7 cellular contexts compared by ENCODE assay signal in the genomic region with DNA sequence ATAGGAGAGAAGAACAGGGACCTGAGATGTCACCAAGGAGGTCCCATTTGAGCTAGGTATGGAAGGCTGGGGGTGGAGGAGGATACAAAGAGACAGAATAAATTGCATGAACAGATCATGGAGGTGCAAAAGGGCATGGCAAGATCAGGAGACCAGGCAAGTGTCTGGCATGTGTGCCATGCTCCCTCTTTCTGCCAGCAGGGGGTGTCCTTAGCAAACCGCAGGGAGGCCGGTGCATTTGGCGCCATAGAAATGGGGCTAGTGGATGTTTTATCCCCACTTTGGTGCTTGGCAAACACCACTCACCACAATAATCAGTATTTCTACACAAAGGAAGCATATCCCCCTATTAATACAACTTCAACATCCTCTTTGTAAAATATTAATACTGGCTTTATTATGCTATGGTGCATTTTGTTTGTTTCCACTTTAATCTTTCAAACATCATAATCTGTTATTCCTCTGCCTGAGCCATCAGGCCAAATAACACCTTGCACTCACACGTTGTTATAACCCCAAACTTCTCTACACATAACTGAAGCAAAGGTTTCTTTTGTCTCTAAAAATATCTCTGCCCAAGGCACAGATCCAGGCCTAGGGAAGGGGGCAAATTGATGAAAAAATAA. TPM values are rescaled to one million over a fixed set of nuclear protein-coding genes. Genes with fewer than 3 reads are reported as not detected.
A peak's percentile ranks its signal among the peaks of the same experiment; 100 is the strongest.
DNase-seq lines count a peak whose midpoint lies in the region; TF ChIP-seq lines count a peak whose summit lies in the region.

No MANE protein-coding gene starts in this region.

- H3K4me1 ChIP-seq in vagina, result peaks cover 36% of the 10 kb centered on the region

- H4K20me1 ChIP-seq in neural cell (ENCODE audit: insufficient read depth), result no peaks in the 10 kb centered on the region

- H3K27me3 ChIP-seq in neural cell (ENCODE audit: insufficient read depth, low read depth, low read length) (no peaks in the 10 kb centered on the region), vagina (no peaks in the 10 kb centered on the region)

- H2AFZ ChIP-seq in neural cell (ENCODE audit: low read depth, low read length), result no peak overlapping the region

- H3K9me3 ChIP-seq in neural cell (ENCODE audit: low read length) (no peaks in the 10 kb centered on the region), vagina (no peaks in the 10 kb centered on the region)

- H3K36me3 ChIP-seq in neural cell (ENCODE audit: insufficient read depth, low read length), result no peaks in the 10 kb centered on the region
- no peaks in the 10 kb centered on the region for H3K36me3 ChIP-seq in vagina

- H3K4me3 ChIP-seq in GM12865 (ENCODE audit: low read depth, low read length), result no peak overlapping the region
- H3K4me3 ChIP-seq in choroid plexus epithelial cell (ENCODE audit: low read depth, low read length), result no peak overlapping the region
- no peak overlapping the region for H3K4me3 ChIP-seq in neural cell (ENCODE audit: low read length)
- H3K4me3 ChIP-seq in vagina, result no peak overlapping the region

- no peak for TF ChIP-seq EP300 in neural cell (conservative IDR thresholded peaks at IDR 0.05; ENCODE audit: poor library complexity, severe bottlenecking)

- H3K79me2 ChIP-seq in neural cell (replicated peaks; ENCODE audit: insufficient read depth, low read length), result no peaks in the 10 kb centered on the region

- TF ChIP-seq RAD21 in neural cell (conservative IDR thresholded peaks at IDR 0.05), result no peak

- no peaks in the 10 kb centered on the region for H3K9me2 ChIP-seq in neural cell (ENCODE audit: insufficient read depth, low read length)

- TF ChIP-seq POLR2A in vagina (IDR thresholded peaks at IDR 0.05), result no peak

- no peak overlapping the region for H3K9ac ChIP-seq in neural cell (ENCODE audit: low read length)

- intact Hi-C loops in vagina (cut with DNase I), result loop anchor here (5.0 kb wide), 2 partner anchors 57 to 102 kb away; a partner anchor contains a TSS

- TF ChIP-seq CTCF in GM12865 (IDR thresholded peaks at IDR 0.05; ENCODE audit: insufficient read depth, low read depth, low read length, missing control alignments), result peak; percentile 79
- TF ChIP-seq CTCF in choroid plexus epithelial cell (conservative IDR thresholded peaks at IDR 0.05; ENCODE audit: low read depth, low read length), result peak; percentile 76
- TF ChIP-seq CTCF in neural cell (IDR thresholded peaks at IDR 0.05; ENCODE audit: poor library complexity, severe bottlenecking), result peak; percentile 35
- peak in 1 of 3 experiments; percentile 28 for TF ChIP-seq CTCF in vagina (IDR thresholded peaks at IDR 0.05)

- peak; percentile 59 for DNase-seq in GM12865 (ENCODE audit: low read depth)
- peak; percentile 48 for DNase-seq in NCI-H1105 treated with DMSO at 0.1 percent for 48 hours (lab: John Stamatoyannopoulos, UW)
- DNase-seq in activated CD4-positive, CD25-positive, alpha-beta regulatory T cell (lab: John Stamatoyannopoulos, UW), result peak; percentile 22 to 56 (median 23)
- peak; percentile 30 for DNase-seq in choroid plexus epithelial cell (ENCODE audit: low read depth)
- no peak for DNase-seq in vagina (ENCODE audit: extremely low spot score in 2 of 2)
- no peak for DNase-seq in retina

- H3K27ac ChIP-seq in neural cell (ENCODE audit: low read length) (no peak overlapping the region), vagina (peak overlapping the region; percentile 61)

- no peak overlapping the region for H3K4me2 ChIP-seq in neural cell (ENCODE audit: low read length)

- no peaks in the 10 kb centered on the region for H3F3A ChIP-seq in neural cell (ENCODE audit: insufficient read depth, low read length, poor library complexity, severe bottlenecking)

TF ChIP-seq in neural cell, 6 proteins besides CTCF, POLR2A, EP300 and RAD21:
- TF ChIP-seq POLR2AphosphoS5 (IDR thresholded peaks at IDR 0.05), result no peak
- TF ChIP-seq EZH2 (IDR thresholded peaks at IDR 0.05; ENCODE audit: borderline replicate concordance, insufficient read depth, low read length, poor library complexity, severe bottlenecking), result no peak
- no peak for TF ChIP-seq SMC3 (conservative IDR thresholded peaks at IDR 0.05; ENCODE audit: poor library complexity)
- no peak for TF ChIP-seq MXI1 (conservative IDR thresholded peaks at IDR 0.05; ENCODE audit: poor library complexity, severe bottlenecking)
- TF ChIP-seq TAF1 (IDR thresholded peaks at IDR 0.05; ENCODE audit: low read depth), result no peak
- TF ChIP-seq, protein P1, sequence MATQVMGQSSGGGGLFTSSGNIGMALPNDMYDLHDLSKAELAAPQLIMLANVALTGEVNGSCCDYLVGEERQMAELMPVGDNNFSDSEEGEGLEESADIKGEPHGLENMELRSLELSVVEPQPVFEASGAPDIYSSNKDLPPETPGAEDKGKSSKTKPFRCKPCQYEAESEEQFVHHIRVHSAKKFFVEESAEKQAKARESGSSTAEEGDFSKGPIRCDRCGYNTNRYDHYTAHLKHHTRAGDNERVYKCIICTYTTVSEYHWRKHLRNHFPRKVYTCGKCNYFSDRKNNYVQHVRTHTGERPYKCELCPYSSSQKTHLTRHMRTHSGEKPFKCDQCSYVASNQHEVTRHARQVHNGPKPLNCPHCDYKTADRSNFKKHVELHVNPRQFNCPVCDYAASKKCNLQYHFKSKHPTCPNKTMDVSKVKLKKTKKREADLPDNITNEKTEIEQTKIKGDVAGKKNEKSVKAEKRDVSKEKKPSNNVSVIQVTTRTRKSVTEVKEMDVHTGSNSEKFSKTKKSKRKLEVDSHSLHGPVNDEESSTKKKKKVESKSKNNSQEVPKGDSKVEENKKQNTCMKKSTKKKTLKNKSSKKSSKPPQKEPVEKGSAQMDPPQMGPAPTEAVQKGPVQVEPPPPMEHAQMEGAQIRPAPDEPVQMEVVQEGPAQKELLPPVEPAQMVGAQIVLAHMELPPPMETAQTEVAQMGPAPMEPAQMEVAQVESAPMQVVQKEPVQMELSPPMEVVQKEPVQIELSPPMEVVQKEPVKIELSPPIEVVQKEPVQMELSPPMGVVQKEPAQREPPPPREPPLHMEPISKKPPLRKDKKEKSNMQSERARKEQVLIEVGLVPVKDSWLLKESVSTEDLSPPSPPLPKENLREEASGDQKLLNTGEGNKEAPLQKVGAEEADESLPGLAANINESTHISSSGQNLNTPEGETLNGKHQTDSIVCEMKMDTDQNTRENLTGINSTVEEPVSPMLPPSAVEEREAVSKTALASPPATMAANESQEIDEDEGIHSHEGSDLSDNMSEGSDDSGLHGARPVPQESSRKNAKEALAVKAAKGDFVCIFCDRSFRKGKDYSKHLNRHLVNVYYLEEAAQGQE (IDR thresholded peaks at IDR 0.05; ENCODE audit: borderline replicate concordance), result no peak
TF ChIP-seq in neural cell: peak in this region for 0.

RNA-seq across cellular contexts. Expression of a gene that starts 25.9 kb away (rescaled TPM):
- polyA plus RNA-seq in neural cell, result not detected in 2 replicates
- polyA minus RNA-seq in neural cell, result not detected in 2 replicates
- 562 TPM for total RNA-seq in vagina

RNA-seq across cellular contexts. Expression of a gene that starts 30.9 kb away (rescaled TPM):
- not detected in 2 replicates for polyA plus RNA-seq in neural cell
- polyA minus RNA-seq in neural cell, result not detected in 2 replicates
- total RNA-seq in vagina, result not detected

RNA-seq across cellular contexts. Expression of a gene that starts 35.8 kb away (rescaled TPM):
- not detected in 2 replicates for polyA plus RNA-seq in neural cell
- polyA minus RNA-seq in neural cell, result not detected in 2 replicates
- total RNA-seq in vagina, result 375 TPM

RNA-seq across cellular contexts. Expression of a gene that starts 39.2 kb away (rescaled TPM):
- not detected in 2 replicates for polyA plus RNA-seq in neural cell
- not detected in 2 replicates for polyA minus RNA-seq in neural cell
- 9.6 TPM for total RNA-seq in vagina

RNA-seq across cellular contexts. Expression of a gene that starts 49.4 kb away (rescaled TPM):
- not detected in 2 replicates for polyA plus RNA-seq in neural cell
- not detected in 2 replicates for polyA minus RNA-seq in neural cell
- 36.6 TPM for total RNA-seq in vagina

Comparison
In these comparisons a context has a peak if more than half of its experiments do, and no peak if none do; other contexts are left out.
1. DNase-seq: peak in GM12865 (single experiment), NCI-H1105 treated with DMSO at 0.1 percent for 48 hours (single experiment), activated CD4-positive, CD25-positive, alpha-beta regulatory T cell (4 of 4) and choroid plexus epithelial cell (single experiment); none in vagina (0 of 2) and retina (single experiment).